In genomic region chr17:58248955-58249269, GRCh38 we compare ENCODE assay signal across 10 cellular contexts. TPM values are rescaled to one million over a fixed set of nuclear protein-coding genes. Genes with fewer than 3 reads are reported as not detected.
DNase-seq lines count a peak whose midpoint lies in the region; ATAC-seq and TF ChIP-seq lines count a peak whose summit lies in the region.
"Had no signal": no experiment of that assay in that cellular context is flagged by ENCODE, and none has a peak within 500 bp of the region (broad histone marks: within the 10 kb centered on the region; RNA-seq: fewer than 3 reads in every experiment).

No MANE protein-coding gene starts in this region.

- peak overlapping the region; percentile 15 for H3K27ac Mint-ChIP-seq in activated CD4-positive, alpha-beta T cell treated with anti-CD3 and anti-CD28 coated beads, Interleukin-2, amount 10 ng/mL, durations not matched to agents 24 days and 14 days
- no peak overlapping the region for H3K27ac Mint-ChIP-seq in WTC11
- no peak overlapping the region for H3K27ac Mint-ChIP-seq in glutamatergic neuron (ENCODE audit: unreplicated experiment)

- H3K9me3 Mint-ChIP-seq in activated CD4-positive, alpha-beta T cell treated with anti-CD3 and anti-CD28 coated beads, Interleukin-2, amount 10 ng/mL, durations not matched to agents 24 days and 14 days = no peaks in the 10 kb centered on the region
- H3K9me3 Mint-ChIP-seq in WTC11 (peaks cover 7% of the 10 kb centered on the region), glutamatergic neuron (ENCODE audit: unreplicated experiment) (peaks cover 6% of the 10 kb centered on the region)

- CTCF ChIA-PET in WTC11 (lab: Charles Lee) = interaction anchor here (0.9 to 2.0 kb wide), 27 partner anchors 10 to 286 kb away, joined by 3 to 31 read pairs (median 6); partner anchors contain the start of genes HSF5, LPO, MKS1 and RNF43

- H3K36me3 Mint-ChIP-seq in activated CD4-positive, alpha-beta T cell treated with anti-CD3 and anti-CD28 coated beads, Interleukin-2, amount 10 ng/mL, durations not matched to agents 24 days and 14 days (ENCODE audit: low read depth) = no peaks in the 10 kb centered on the region
- H3K36me3 Mint-ChIP-seq in WTC11 = peaks cover 5% of the 10 kb centered on the region
- no peaks in the 10 kb centered on the region for H3K36me3 Mint-ChIP-seq in glutamatergic neuron (ENCODE audit: unreplicated experiment)

- POLR2A ChIA-PET in WTC11 (lab: Charles Lee) = interaction anchor here (0.6 kb wide), 1 partner anchor 434 kb away, joined by 4 read pairs; no protein-coding TSS in a partner anchor

- peaks cover 53% of the 10 kb centered on the region for H3K27me3 Mint-ChIP-seq in activated CD4-positive, alpha-beta T cell treated with anti-CD3 and anti-CD28 coated beads, Interleukin-2, amount 10 ng/mL, durations not matched to agents 24 days and 14 days
- peaks cover 95% of the 10 kb centered on the region for H3K27me3 Mint-ChIP-seq in WTC11 (ENCODE audit: low read depth)
- peaks cover 13% of the 10 kb centered on the region for H3K27me3 Mint-ChIP-seq in glutamatergic neuron (ENCODE audit: unreplicated experiment)

- peaks cover 14% of the 10 kb centered on the region for H3K4me1 Mint-ChIP-seq in activated CD4-positive, alpha-beta T cell treated with anti-CD3 and anti-CD28 coated beads, Interleukin-2, amount 10 ng/mL, durations not matched to agents 24 days and 14 days
- H3K4me1 Mint-ChIP-seq in WTC11 (peaks cover 11% of the 10 kb centered on the region), glutamatergic neuron (ENCODE audit: low read depth, unreplicated experiment) (no peaks in the 10 kb centered on the region)

- no peak for TF ChIP-seq POLR2A in spleen (IDR thresholded peaks at IDR 0.05)

- WGBS in spleen, 5 donors = 22 to 38% (median 30%) methylated on average over 10 of the region's 10 CpGs

- H3K4me3 ChIP-seq in spleen = peak overlapping the region in 6 of 8 donors; percentile 46 to 78 (median 52)

- DNase-seq in activated CD4-positive, alpha-beta T cell treated with anti-CD3 and anti-CD28 coated beads, Interleukin-2, amount 10 ng/mL, durations not matched to agents 24 days and 14 days = no peak
- DNase-seq in activated CD4-positive, alpha-beta T cell treated with anti-CD3 and anti-CD28 coated beads for 4 hours = no peak
- DNase-seq in WTC11 (ENCODE audit: low spot score) = no peak
- no peak for DNase-seq in glutamatergic neuron
- DNase-seq in spleen = no peak
- no peak for DNase-seq in DMS79 treated with DMSO at 0.1 percent for 48 hours (lab: John Stamatoyannopoulos, UW)
- no peak for DNase-seq in midbrain (lab: John Stamatoyannopoulos, UW)

- no peak overlapping the region for H3K27ac ChIP-seq in spleen

- peaks cover 4 to 29% (median 13%) of the 10 kb centered on the region in 6 donors for H3K4me1 ChIP-seq in spleen

- intact Hi-C loops in activated CD4-positive, alpha-beta T cell treated with anti-CD3 and anti-CD28 coated beads, Interleukin-2, amount 10 ng/mL, durations not matched to agents 24 days and 14 days (cut with micrococcal nuclease) = loop anchor here (2.0 kb wide), 1 partner anchor 198 kb away; no protein-coding TSS in a partner anchor
- intact Hi-C loops in spleen (cut with DNase I; ENCODE audit: low total_unique reads) = no loop called here

- H3K4me3 Mint-ChIP-seq in activated CD4-positive, alpha-beta T cell treated with anti-CD3 and anti-CD28 coated beads, Interleukin-2, amount 10 ng/mL, durations not matched to agents 24 days and 14 days = peak overlapping the region; percentile 84
- peak overlapping the region; percentile 56 for H3K4me3 Mint-ChIP-seq in WTC11
- H3K4me3 Mint-ChIP-seq in glutamatergic neuron (ENCODE audit: unreplicated experiment) = peak overlapping the region; percentile 73

- no peaks in the 10 kb centered on the region for H3K36me3 ChIP-seq in spleen

- TF ChIP-seq CTCF in WTC11 (IDR thresholded peaks at IDR 0.05) (no peak), glutamatergic neuron (IDR thresholded peaks at IDR 0.05; ENCODE audit: partially characterized antibody, unreplicated experiment) (no peak), spleen (IDR thresholded peaks at IDR 0.05 in 8 of 11, conservative IDR thresholded peaks at IDR 0.05 in 3 of 11) (no peak)

- H3K9me3 ChIP-seq in spleen = no peaks in the 10 kb centered on the region

- peaks cover 0 to 31% (median 8%) of the 10 kb centered on the region in 7 donors for H3K27me3 ChIP-seq in spleen (replicated peaks in 1 of 7)

- ATAC-seq in WTC11 = peak; percentile 8; the same call in 1 of the 2 replicates
- no peak for ATAC-seq in GM19455 (IDR thresholded peaks at IDR 0.05; ENCODE audit: unreplicated experiment)

TF ChIP-seq in WTC11, 78 proteins besides CTCF, POLR2A, EP300 and RAD21 (continues in another document):
- TF ChIP-seq RELA (CRISPR knock-in tag; IDR thresholded peaks at IDR 0.05; ENCODE audit: borderline replicate concordance) (no peak), USF1 (CRISPR knock-in tag; IDR thresholded peaks at IDR 0.05) (no peak), AR (CRISPR knock-in tag; IDR thresholded peaks at IDR 0.05) (no peak), ZBTB43 (CRISPR knock-in tag; IDR thresholded peaks at IDR 0.05) (no peak), USF2 (CRISPR knock-in tag; IDR thresholded peaks at IDR 0.05) (no peak)

RNA-seq across cellular contexts. Expression of gene LPO, which starts 10.5 kb away (rescaled TPM):
- not detected in 2 replicates for total RNA-seq in activated CD4-positive, alpha-beta T cell treated with anti-CD3 and anti-CD28 coated beads, Interleukin-2, amount 10 ng/mL, durations not matched to agents 24 days and 14 days
- 0.20 to 0.50 TPM (median 0.23 TPM) in 3 replicates for total RNA-seq in WTC11 (2021)
- total RNA-seq in glutamatergic neuron (ENCODE audit: unreplicated experiment) = not detected
- total RNA-seq in spleen = not detected
- under 1 TPM; 0.02 to 0.10 (median 0.06) TPM for polyA plus RNA-seq in spleen
- total RNA-seq: cardiac septum, OCI-LY7 had no signal

RNA-seq across cellular contexts. Expression of gene MKS1, which starts 29.9 kb away (rescaled TPM):
- total RNA-seq in activated CD4-positive, alpha-beta T cell treated with anti-CD3 and anti-CD28 coated beads, Interleukin-2, amount 10 ng/mL, durations not matched to agents 24 days and 14 days = 21.7 and 23.1 TPM in 2 replicates
- total RNA-seq in WTC11 (2021) (18.6 to 24.2 TPM (median 18.9 TPM) in 3 replicates), glutamatergic neuron (ENCODE audit: unreplicated experiment) (41.8 TPM), spleen (10 to 100 TPM; 11.5 to 17.1 (median 13.7) TPM)
- 10 to 100 TPM in 1 of 3 donors, 1 to 10 TPM in 2; 8.1 to 10.4 (median 9.5) TPM for polyA plus RNA-seq in spleen

RNA-seq across cellular contexts. Expression of gene MPO, which starts 31.8 kb away (rescaled TPM):
- not detected in 2 replicates for total RNA-seq in activated CD4-positive, alpha-beta T cell treated with anti-CD3 and anti-CD28 coated beads, Interleukin-2, amount 10 ng/mL, durations not matched to agents 24 days and 14 days
- total RNA-seq in WTC11 (2021) (not detected in 3 replicates), glutamatergic neuron (ENCODE audit: unreplicated experiment) (not detected), spleen (10 to 100 TPM in 5 of 7 donors, 1 to 10 TPM in 2; 5.8 to 75.7 (median 15.2) TPM)
- 1 to 10 TPM in 2 of 3 donors, under 1 TPM in 1; 0.52 to 2.2 (median 2.0) TPM for polyA plus RNA-seq in spleen
- total RNA-seq: OCI-LY7 had no signal

RNA-seq across cellular contexts. Expression of gene EPX, which starts 56.4 kb away (rescaled TPM):
- total RNA-seq in activated CD4-positive, alpha-beta T cell treated with anti-CD3 and anti-CD28 coated beads, Interleukin-2, amount 10 ng/mL, durations not matched to agents 24 days and 14 days = not detected in 2 replicates
- total RNA-seq in WTC11 (2021) = not detected in 3 replicates
- not detected for total RNA-seq in glutamatergic neuron (ENCODE audit: unreplicated experiment)
- total RNA-seq in spleen = 1 to 10 TPM in 5 of 7 donors, under 1 TPM in 1, not detected in 1; 0.86 to 3.9 (median 2.4) TPM
- under 1 TPM; 0.24 to 0.41 (median 0.26) TPM for polyA plus RNA-seq in spleen
- total RNA-seq: cardiac septum, OCI-LY7 had no signal
